ENCODE assay signal across 8 cellular contexts in the genomic region with DNA sequence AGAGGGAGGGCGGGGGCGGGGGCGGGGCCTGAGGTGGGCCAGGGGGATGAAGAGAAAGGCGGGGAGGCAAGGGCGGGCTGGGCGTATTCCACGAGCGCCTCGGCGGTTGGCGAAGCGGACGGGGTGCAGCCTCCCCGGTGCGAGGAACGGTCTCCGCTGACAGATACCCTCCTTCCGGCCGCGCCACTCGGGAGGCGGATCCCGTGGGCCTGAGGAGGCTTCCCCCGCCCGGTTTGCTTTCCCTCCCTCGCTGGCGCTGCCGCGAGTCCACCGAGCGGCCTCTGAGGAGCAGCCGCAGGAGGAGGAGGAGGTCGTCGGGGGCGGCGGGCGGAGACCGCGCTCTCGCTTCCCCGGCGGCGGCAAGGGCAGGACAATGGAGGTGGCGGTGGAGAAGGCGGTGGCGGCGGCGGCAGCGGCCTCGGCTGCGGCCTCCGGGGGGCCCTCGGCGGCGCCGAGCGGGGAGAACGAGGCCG. TPM values are rescaled to one million over a fixed set of nuclear protein-coding genes. Genes with fewer than 3 reads are reported as not detected.
DNase-seq lines count a peak whose midpoint lies in the region; ATAC-seq and TF ChIP-seq lines count a peak whose summit lies in the region.

TRIM24 (plus strand) TSS at position 84 of the 473 bp plus-strand sequence; CDS start at position 374, 290 bp downstream.

- intact Hi-C loops in activated naive CD4-positive, alpha-beta T cell treated with anti-CD3 and anti-CD28 coated beads for 36 hours (cut with micrococcal nuclease) = loop anchor here (1.0 to 10.0 kb wide), 10 partner anchors 18 to 900 kb away; partner anchors contain the start of genes UBN2 and ZC3HAV1
- intact Hi-C loops in adrenal gland (cut with DNase I) (loop anchor here in 1 of 2 donors (10.0 kb wide), 1 partner anchor 275 kb away; no protein-coding TSS in a partner anchor), spleen (cut with DNase I; ENCODE audit: low total_unique reads) (no loop called here)

- H3K9me3 ChIP-seq in adrenal gland (replicated peaks in 1 of 3) (no peaks in the 10 kb centered on the region), spleen (no peaks in the 10 kb centered on the region)

- TF ChIP-seq POLR2A in adrenal gland (IDR thresholded peaks at IDR 0.05) = peak; percentile 95 to 99
- peak in 2 of 3 donors; percentile 65 to 85 for TF ChIP-seq POLR2A in spleen (IDR thresholded peaks at IDR 0.05)

- H3K9me3 Mint-ChIP-seq in activated naive CD4-positive, alpha-beta T cell treated with anti-CD3 and anti-CD28 coated beads for 36 hours = no peaks in the 10 kb centered on the region

- H3K4me3 Mint-ChIP-seq in activated naive CD4-positive, alpha-beta T cell treated with anti-CD3 and anti-CD28 coated beads for 36 hours = peak within 1 kb of the TSS; percentile 94

- H3K4me3 ChIP-seq in adrenal gland (peak within 1 kb of the TSS; percentile 62 to 99 (median 64)), iPS-11a (ENCODE audit: low read depth, low read length) (peak within 1 kb of the TSS; percentile 95), spleen (peak within 1 kb of the TSS; percentile 69 to 93 (median 80))

- CTCF ChIA-PET in activated naive CD4-positive, alpha-beta T cell treated with anti-CD3 and anti-CD28 coated beads for 36 hours (lab: Charles Lee) = interaction anchor here (0.6 to 1.3 kb wide), 3 partner anchors 8 to 294 kb away, joined by 3 to 5 read pairs (median 3); no protein-coding TSS in a partner anchor

- H3K36me3 ChIP-seq in adrenal gland (replicated peaks in 1 of 2) (no peaks in the 10 kb centered on the region), spleen (no peaks in the 10 kb centered on the region)

- TF ChIP-seq CTCF in adrenal gland (IDR thresholded peaks at IDR 0.05) (no peak), spleen (IDR thresholded peaks at IDR 0.05 in 8 of 11, conservative IDR thresholded peaks at IDR 0.05 in 3 of 11) (peak in 1 of 11 experiments; percentile 3)

- 0 to 1% (median 0%) methylated on average over 16 to 59 of the region's 59 CpGs; no CpG with 5 or more reads in 1 of the 4 donors for WGBS in adrenal gland, 4 donors
- WGBS in spleen, 5 donors = 0 to 1% (median 0%) methylated on average over 15 to 59 of the region's 59 CpGs

- peaks cover 10% of the 10 kb centered on the region for H3K36me3 Mint-ChIP-seq in activated naive CD4-positive, alpha-beta T cell treated with anti-CD3 and anti-CD28 coated beads for 36 hours (ENCODE audit: low read depth)

- no peak for DNase-seq in activated naive CD4-positive, alpha-beta T cell treated with anti-CD3 and anti-CD28 coated beads for 36 hours
- DNase-seq in activated naive CD4-positive, alpha-beta T cell treated with anti-CD3 and anti-CD28 coated beads, Interleukin-2, amount 50 U/mL, for 16 hours = no peak
- DNase-seq in NCI-H2107 treated with DMSO at 0.1 percent for 48 hours (lab: John Stamatoyannopoulos, UW; ENCODE audit: unreplicated experiment) (peak; percentile 99), adrenal gland (peak in 4 of 7 donors; percentile 97 to 99 (median 98)), spleen (peak; percentile 99), putamen (ENCODE audit: low spot score) (no peak)

- no peaks in the 10 kb centered on the region for H3K27me3 Mint-ChIP-seq in activated naive CD4-positive, alpha-beta T cell treated with anti-CD3 and anti-CD28 coated beads for 36 hours (ENCODE audit: low read depth)

- peak; percentile 70 for ATAC-seq in HG02840 (IDR thresholded peaks at IDR 0.05; ENCODE audit: low FRiP score, unreplicated experiment)

- peak within 1 kb of the TSS; percentile 88 for H3K27ac Mint-ChIP-seq in activated naive CD4-positive, alpha-beta T cell treated with anti-CD3 and anti-CD28 coated beads for 36 hours

- H3K27ac ChIP-seq in adrenal gland (peak within 1 kb of the TSS; percentile 89 to 99 (median 93)), spleen (peak within 1 kb of the TSS; percentile 91 to 98 (median 94))

- peaks cover 28% of the 10 kb centered on the region for H3K4me1 Mint-ChIP-seq in activated naive CD4-positive, alpha-beta T cell treated with anti-CD3 and anti-CD28 coated beads for 36 hours (ENCODE audit: low read depth)

- peaks cover 6 to 23% of the 10 kb centered on the region in 2 donors for H3K4me1 ChIP-seq in adrenal gland (replicated peaks in 1 of 2)
- peaks cover 6 to 28% (median 18%) of the 10 kb centered on the region in 6 donors for H3K4me1 ChIP-seq in spleen

- H3K27me3 ChIP-seq in adrenal gland (no peaks in the 10 kb centered on the region), spleen (replicated peaks in 1 of 7) (no peaks in the 10 kb centered on the region)

RNA-seq across cellular contexts. Expression of gene TRIM24, which starts in this region (rescaled TPM):
- total RNA-seq in activated naive CD4-positive, alpha-beta T cell treated with anti-CD3 and anti-CD28 coated beads for 36 hours = 10 to 100 TPM; 11.6 to 12.3 TPM
- total RNA-seq in adrenal gland = 100 to 1,000 TPM in 1 of 8 donors, 10 to 100 TPM in 7; 45.6 to 103 (median 60.8) TPM
- polyA plus RNA-seq in adrenal gland = 10 to 100 TPM; 22.7 to 81.1 (median 27.5) TPM
- 10 to 100 TPM; 13.7 to 22.3 (median 15.9) TPM for total RNA-seq in spleen
- 1 to 10 TPM; 5.2 to 6.5 (median 5.7) TPM for polyA plus RNA-seq in spleen

Comparison
In these comparisons a context has a peak if more than half of its experiments do, and no peak if none do; other contexts are left out.
1. DNase-seq: peak in NCI-H2107 treated with DMSO at 0.1 percent for 48 hours (single experiment), adrenal gland (4 of 7) and spleen (single experiment); none in activated naive CD4-positive, alpha-beta T cell treated with anti-CD3 and anti-CD28 coated beads for 36 hours (single experiment), activated naive CD4-positive, alpha-beta T cell treated with anti-CD3 and anti-CD28 coated beads, Interleukin-2, amount 50 U/mL, for 16 hours (single experiment) and putamen (single experiment).
2. Peak in every context shown above with its lines, with median percentiles within 50 percentile points of each other: H3K4me3 ChIP-seq.